ENCODE assay signal across 2 cellular contexts in the genomic region with DNA sequence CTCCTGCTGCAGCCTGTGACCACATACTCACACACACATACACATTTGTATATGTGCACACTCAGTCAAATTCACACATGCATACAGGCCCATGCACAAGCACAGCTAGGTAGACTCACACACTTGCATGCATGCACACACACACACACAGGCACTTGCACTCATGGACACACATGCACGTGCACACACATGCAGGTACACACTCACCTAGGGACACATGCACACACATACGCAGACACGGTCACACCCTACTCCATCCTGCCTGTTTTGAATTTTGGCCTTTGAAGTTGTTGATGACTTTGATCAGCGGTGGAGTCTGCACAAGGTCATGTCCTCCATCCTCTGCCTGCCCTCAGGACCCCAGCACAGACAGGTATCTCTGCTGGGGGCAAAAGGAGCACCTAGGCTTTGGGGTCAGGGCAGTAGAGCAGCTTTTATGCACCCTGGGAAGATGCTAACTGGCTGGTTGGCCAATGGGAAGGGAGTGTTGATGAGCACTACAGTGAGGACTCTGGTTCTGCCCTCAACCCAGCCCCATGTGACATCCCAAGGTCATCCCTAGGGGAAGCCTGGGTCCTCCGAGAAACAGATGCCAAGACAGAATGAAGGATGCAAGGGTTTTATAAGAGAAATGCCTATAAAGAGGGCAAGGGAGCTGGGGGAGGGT.
TF ChIP-seq lines count a peak whose summit lies in the region.

No MANE protein-coding gene starts in this region.

TF ChIP-seq in GM12878, 131 proteins besides CTCF, POLR2A, EP300 and RAD21:
- TF ChIP-seq, protein P1, sequence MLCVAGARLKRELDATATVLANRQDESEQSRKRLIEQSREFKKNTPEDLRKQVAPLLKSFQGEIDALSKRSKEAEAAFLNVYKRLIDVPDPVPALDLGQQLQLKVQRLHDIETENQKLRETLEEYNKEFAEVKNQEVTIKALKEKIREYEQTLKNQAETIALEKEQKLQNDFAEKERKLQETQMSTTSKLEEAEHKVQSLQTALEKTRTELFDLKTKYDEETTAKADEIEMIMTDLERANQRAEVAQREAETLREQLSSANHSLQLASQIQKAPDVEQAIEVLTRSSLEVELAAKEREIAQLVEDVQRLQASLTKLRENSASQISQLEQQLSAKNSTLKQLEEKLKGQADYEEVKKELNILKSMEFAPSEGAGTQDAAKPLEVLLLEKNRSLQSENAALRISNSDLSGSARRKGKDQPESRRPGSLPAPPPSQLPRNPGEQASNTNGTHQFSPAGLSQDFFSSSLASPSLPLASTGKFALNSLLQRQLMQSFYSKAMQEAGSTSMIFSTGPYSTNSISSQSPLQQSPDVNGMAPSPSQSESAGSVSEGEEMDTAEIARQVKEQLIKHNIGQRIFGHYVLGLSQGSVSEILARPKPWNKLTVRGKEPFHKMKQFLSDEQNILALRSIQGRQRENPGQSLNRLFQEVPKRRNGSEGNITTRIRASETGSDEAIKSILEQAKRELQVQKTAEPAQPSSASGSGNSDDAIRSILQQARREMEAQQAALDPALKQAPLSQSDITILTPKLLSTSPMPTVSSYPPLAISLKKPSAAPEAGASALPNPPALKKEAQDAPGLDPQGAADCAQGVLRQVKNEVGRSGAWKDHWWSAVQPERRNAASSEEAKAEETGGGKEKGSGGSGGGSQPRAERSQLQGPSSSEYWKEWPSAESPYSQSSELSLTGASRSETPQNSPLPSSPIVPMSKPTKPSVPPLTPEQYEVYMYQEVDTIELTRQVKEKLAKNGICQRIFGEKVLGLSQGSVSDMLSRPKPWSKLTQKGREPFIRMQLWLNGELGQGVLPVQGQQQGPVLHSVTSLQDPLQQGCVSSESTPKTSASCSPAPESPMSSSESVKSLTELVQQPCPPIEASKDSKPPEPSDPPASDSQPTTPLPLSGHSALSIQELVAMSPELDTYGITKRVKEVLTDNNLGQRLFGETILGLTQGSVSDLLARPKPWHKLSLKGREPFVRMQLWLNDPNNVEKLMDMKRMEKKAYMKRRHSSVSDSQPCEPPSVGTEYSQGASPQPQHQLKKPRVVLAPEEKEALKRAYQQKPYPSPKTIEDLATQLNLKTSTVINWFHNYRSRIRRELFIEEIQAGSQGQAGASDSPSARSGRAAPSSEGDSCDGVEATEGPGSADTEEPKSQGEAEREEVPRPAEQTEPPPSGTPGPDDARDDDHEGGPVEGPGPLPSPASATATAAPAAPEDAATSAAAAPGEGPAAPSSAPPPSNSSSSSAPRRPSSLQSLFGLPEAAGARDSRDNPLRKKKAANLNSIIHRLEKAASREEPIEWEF (IDR thresholded peaks at IDR 0.05; ENCODE audit: insufficient replicate concordance, low read depth, low read length), result no peak
- TF ChIP-seq KDM1A (IDR thresholded peaks at IDR 0.05; ENCODE audit: borderline replicate concordance) (no peak), BCL11A (IDR thresholded peaks at IDR 0.05; ENCODE audit: low read depth, low read length) (no peak), POLR2AphosphoS5 (IDR thresholded peaks at IDR 0.05; ENCODE audit: low read length) (no peak), SIX5 (IDR thresholded peaks at IDR 0.05; ENCODE audit: low read depth, low read length, severe bottlenecking) (no peak), JUND (IDR thresholded peaks at IDR 0.05; ENCODE audit: low read depth, low read length) (no peak), RBBP5 (conservative IDR thresholded peaks at IDR 0.05) (no peak), CHD2 (IDR thresholded peaks at IDR 0.05; ENCODE audit: borderline replicate concordance, low read depth, low read length) (no peak), WRNIP1 (IDR thresholded peaks at IDR 0.05; ENCODE audit: borderline replicate concordance, low read depth, low read length) (no peak)
- TF ChIP-seq, protein P2, sequence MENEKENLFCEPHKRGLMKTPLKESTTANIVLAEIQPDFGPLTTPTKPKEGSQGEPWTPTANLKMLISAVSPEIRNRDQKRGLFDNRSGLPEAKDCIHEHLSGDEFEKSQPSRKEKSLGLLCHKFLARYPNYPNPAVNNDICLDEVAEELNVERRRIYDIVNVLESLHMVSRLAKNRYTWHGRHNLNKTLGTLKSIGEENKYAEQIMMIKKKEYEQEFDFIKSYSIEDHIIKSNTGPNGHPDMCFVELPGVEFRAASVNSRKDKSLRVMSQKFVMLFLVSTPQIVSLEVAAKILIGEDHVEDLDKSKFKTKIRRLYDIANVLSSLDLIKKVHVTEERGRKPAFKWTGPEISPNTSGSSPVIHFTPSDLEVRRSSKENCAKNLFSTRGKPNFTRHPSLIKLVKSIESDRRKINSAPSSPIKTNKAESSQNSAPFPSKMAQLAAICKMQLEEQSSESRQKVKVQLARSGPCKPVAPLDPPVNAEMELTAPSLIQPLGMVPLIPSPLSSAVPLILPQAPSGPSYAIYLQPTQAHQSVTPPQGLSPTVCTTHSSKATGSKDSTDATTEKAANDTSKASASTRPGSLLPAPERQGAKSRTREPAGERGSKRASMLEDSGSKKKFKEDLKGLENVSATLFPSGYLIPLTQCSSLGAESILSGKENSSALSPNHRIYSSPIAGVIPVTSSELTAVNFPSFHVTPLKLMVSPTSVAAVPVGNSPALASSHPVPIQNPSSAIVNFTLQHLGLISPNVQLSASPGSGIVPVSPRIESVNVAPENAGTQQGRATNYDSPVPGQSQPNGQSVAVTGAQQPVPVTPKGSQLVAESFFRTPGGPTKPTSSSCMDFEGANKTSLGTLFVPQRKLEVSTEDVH (IDR thresholded peaks at IDR 0.05; ENCODE audit: low read depth, partially characterized antibody), result no peak
- TF ChIP-seq, protein P3, sequence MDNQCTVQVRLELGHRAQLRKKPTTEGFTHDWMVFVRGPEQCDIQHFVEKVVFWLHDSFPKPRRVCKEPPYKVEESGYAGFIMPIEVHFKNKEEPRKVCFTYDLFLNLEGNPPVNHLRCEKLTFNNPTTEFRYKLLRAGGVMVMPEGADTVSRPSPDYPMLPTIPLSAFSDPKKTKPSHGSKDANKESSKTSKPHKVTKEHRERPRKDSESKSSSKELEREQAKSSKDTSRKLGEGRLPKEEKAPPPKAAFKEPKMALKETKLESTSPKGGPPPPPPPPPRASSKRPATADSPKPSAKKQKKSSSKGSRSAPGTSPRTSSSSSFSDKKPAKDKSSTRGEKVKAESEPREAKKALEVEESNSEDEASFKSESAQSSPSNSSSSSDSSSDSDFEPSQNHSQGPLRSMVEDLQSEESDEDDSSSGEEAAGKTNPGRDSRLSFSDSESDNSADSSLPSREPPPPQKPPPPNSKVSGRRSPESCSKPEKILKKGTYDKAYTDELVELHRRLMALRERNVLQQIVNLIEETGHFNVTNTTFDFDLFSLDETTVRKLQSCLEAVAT (IDR thresholded peaks at IDR 0.05), result no peak
- TF ChIP-seq, protein P4, sequence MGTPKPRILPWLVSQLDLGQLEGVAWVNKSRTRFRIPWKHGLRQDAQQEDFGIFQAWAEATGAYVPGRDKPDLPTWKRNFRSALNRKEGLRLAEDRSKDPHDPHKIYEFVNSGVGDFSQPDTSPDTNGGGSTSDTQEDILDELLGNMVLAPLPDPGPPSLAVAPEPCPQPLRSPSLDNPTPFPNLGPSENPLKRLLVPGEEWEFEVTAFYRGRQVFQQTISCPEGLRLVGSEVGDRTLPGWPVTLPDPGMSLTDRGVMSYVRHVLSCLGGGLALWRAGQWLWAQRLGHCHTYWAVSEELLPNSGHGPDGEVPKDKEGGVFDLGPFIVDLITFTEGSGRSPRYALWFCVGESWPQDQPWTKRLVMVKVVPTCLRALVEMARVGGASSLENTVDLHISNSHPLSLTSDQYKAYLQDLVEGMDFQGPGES (IDR thresholded peaks at IDR 0.05), result no peak

TF ChIP-seq in HepG2, 621 proteins besides CTCF, POLR2A, EP300 and RAD21 (continued from another document):
- TF ChIP-seq, protein P5, sequence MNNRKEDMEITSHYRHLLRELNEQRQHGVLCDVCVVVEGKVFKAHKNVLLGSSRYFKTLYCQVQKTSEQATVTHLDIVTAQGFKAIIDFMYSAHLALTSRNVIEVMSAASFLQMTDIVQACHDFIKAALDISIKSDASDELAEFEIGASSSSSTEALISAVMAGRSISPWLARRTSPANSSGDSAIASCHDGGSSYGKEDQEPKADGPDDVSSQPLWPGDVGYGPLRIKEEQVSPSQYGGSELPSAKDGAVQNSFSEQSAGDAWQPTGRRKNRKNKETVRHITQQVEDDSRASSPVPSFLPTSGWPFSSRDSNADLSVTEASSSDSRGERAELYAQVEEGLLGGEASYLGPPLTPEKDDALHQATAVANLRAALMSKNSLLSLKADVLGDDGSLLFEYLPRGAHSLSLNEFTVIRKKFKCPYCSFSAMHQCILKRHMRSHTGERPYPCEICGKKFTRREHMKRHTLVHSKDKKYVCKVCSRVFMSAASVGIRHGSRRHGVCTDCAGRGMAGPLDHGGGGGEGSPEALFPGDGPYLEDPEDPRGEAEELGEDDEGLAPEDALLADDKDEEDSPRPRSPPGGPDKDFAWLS (CRISPR knock-in tag; IDR thresholded peaks at IDR 0.05; ENCODE audit: borderline replicate concordance), result no peak
TF ChIP-seq in HepG2: peak in this region for 1.
